Comparison of ENCODE assay signal across 1 cellular context in the genomic region with DNA sequence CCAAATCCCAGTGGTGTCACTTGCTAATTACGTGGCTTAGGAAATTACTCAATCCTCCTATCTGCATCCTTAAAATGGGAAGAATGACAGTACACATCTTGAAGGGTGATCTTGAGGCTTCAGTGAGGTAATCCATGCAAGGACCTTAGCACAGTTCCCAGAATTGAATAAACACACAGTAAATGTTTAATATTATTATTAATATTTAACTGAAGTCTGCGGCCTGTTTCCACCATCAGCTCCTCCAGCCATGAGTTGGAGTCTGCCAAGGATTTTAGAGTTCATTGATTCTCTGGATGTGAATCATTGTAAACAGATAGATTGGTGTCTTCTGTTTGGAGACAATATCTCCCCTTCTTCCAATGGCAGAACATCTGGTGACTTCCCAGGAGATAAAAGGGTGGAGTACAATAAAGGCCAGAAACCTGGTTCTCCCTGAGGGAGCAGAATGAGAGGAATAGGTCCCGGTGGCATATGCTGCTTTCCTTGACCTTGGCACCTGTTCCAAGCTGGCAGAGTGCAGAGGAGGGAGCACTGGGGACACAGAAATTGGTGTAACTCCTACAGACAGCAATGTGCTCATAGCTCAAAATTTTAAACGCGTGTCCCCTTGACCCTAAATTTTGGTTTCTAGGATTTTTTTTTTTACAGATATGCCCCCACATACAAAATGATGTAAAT.
TF ChIP-seq lines count a peak whose summit lies in the region.

No MANE protein-coding gene starts in this region.

TF ChIP-seq in HepG2, 621 proteins besides CTCF, POLR2A, EP300 and RAD21:
- no peak for TF ChIP-seq ZNF841 (CRISPR knock-in tag; IDR thresholded peaks at IDR 0.05; ENCODE audit: borderline replicate concordance)
- TF ChIP-seq CHD4 (IDR thresholded peaks at IDR 0.05; ENCODE audit: borderline replicate concordance, low read length), result no peak
- no peak for TF ChIP-seq AGO2 (optimal IDR thresholded peaks at IDR 0.05; ENCODE audit: low read depth, low read length)
- no peak for TF ChIP-seq CHD2 (IDR thresholded peaks at IDR 0.05; ENCODE audit: low read depth, low read length)
- TF ChIP-seq PAXIP1 (CRISPR knock-in tag; conservative IDR thresholded peaks at IDR 0.05), result 0 out of 2 replicates have a peak, but pooled peaks have one; percentile 20
- no peak for TF ChIP-seq PAWR (CRISPR knock-in tag; IDR thresholded peaks at IDR 0.05; ENCODE audit: borderline replicate concordance)
- TF ChIP-seq, protein P1, sequence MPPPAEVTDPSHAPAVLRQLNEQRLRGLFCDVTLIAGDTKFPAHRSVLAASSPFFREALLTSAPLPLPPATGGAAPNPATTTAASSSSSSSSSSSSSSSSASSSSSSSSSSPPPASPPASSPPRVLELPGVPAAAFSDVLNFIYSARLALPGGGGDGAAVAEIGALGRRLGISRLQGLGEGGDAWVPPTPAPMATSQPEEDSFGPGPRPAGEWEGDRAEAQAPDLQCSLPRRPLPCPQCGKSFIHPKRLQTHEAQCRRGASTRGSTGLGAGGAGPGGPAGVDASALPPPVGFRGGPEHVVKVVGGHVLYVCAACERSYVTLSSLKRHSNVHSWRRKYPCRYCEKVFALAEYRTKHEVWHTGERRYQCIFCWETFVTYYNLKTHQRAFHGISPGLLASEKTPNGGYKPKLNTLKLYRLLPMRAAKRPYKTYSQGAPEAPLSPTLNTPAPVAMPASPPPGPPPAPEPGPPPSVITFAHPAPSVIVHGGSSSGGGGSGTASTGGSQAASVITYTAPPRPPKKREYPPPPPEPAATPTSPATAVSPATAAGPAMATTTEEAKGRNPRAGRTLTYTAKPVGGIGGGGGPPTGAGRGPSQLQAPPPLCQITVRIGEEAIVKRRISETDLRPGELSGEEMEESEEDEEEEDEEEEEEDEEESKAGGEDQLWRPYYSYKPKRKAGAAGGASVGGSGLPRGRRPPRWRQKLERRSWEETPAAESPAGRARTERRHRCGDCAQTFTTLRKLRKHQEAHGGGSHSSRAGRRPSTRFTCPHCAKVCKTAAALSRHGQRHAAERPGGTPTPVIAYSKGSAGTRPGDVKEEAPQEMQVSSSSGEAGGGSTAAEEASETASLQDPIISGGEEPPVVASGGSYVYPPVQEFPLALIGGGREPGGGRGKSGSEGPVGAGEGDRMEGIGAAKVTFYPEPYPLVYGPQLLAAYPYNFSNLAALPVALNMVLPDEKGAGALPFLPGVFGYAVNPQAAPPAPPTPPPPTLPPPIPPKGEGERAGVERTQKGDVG (CRISPR knock-in tag; IDR thresholded peaks at IDR 0.05; ENCODE audit: borderline replicate concordance), result no peak
- TF ChIP-seq ZNF629 (CRISPR knock-in tag; conservative IDR thresholded peaks at IDR 0.05), result peak; percentile 43; the same call in 1 of the 2 replicates
- no peak for TF ChIP-seq ZNF234 (CRISPR knock-in tag; conservative IDR thresholded peaks at IDR 0.05)
- TF ChIP-seq, protein P2, sequence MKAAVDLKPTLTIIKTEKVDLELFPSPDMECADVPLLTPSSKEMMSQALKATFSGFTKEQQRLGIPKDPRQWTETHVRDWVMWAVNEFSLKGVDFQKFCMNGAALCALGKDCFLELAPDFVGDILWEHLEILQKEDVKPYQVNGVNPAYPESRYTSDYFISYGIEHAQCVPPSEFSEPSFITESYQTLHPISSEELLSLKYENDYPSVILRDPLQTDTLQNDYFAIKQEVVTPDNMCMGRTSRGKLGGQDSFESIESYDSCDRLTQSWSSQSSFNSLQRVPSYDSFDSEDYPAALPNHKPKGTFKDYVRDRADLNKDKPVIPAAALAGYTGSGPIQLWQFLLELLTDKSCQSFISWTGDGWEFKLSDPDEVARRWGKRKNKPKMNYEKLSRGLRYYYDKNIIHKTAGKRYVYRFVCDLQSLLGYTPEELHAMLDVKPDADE (CRISPR knock-in tag; IDR thresholded peaks at IDR 0.05), result no peak
- no peak for TF ChIP-seq CBFB (CRISPR knock-in tag; IDR thresholded peaks at IDR 0.05)
- peak; percentile 38 for TF ChIP-seq HNF1A (IDR thresholded peaks at IDR 0.05; ENCODE audit: low read depth)
- TF ChIP-seq HNF1A (CRISPR knock-in tag; IDR thresholded peaks at IDR 0.05; ENCODE audit: borderline replicate concordance), result peak; percentile 36; the same call in 1 of the 2 replicates
- no peak for TF ChIP-seq ZNF343 (CRISPR knock-in tag; IDR thresholded peaks at IDR 0.05)
- TF ChIP-seq ZNF878 (CRISPR knock-in tag; IDR thresholded peaks at IDR 0.05), result no peak
- TF ChIP-seq ZNF33A (CRISPR knock-in tag; IDR thresholded peaks at IDR 0.05; ENCODE audit: borderline replicate concordance), result no peak
- no peak for TF ChIP-seq TIGD3 (CRISPR knock-in tag; IDR thresholded peaks at IDR 0.05; ENCODE audit: borderline replicate concordance)
- TF ChIP-seq TP53 (CRISPR knock-in tag; conservative IDR thresholded peaks at IDR 0.05), result no peak
- TF ChIP-seq ZNF777 (CRISPR knock-in tag; IDR thresholded peaks at IDR 0.05), result no peak
- TF ChIP-seq ETV6 (CRISPR knock-in tag; conservative IDR thresholded peaks at IDR 0.05), result no peak
